In the genomic region with DNA sequence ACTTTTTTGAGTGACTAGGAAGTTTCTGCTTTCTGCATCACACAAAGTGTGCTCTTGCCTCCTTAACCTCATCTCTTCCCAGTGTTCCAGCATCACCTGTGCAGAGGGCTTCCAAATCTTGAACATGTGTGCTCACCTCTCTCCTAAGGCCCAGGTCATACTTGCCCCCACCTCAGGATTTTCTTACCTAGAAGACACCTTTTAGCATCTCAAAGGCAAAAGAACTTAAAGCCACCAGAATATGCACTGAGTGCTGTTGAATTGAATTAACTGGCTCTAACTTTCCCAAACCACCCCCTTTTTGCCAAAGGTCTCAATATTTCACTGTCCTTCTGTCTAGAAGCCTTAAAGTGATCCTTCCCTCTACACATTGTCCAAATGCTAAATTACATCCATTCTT, we compare ENCODE assay signal across 23 cellular contexts.
DNase-seq lines count a peak whose midpoint lies in the region; FAIRE-seq and TF ChIP-seq lines count a peak whose summit lies in the region.
"Had no signal": no experiment of that assay in that cellular context is flagged by ENCODE, and none has a peak within 500 bp of the region (broad histone marks: within the 10 kb centered on the region; RNA-seq: fewer than 3 reads in every experiment).

No MANE protein-coding gene starts in this region.

- no peak overlapping the region for H2BK20ac ChIP-seq in H9 (ENCODE audit: low read depth, low read length, poor library complexity, severe bottlenecking)
- no peak overlapping the region; the same call in 1 of the 2 replicates for H2BK20ac ChIP-seq in H1 (ENCODE audit: low read length)

- H3K27ac Mint-ChIP-seq in H9: peak overlapping the region; percentile 50 to 77 (median 72); a peak in 5 of 7 replicates
- H3K27ac Mint-ChIP-seq: B cell; CD4-positive, alpha-beta T cell; CD8-positive, alpha-beta T cell had no signal

- H3K79me1 ChIP-seq in H9 (ENCODE audit: insufficient read depth, low read depth, low read length, poor library complexity, severe bottlenecking) (no peaks in the 10 kb centered on the region), H1 (ENCODE audit: low read depth, low read length) (no peaks in the 10 kb centered on the region), mesendoderm (ENCODE audit: low read length) (no peaks in the 10 kb centered on the region)

- H3K4me1 ChIP-seq in H9 (ENCODE audit: insufficient read depth, low read length) (peaks cover 6% of the 10 kb centered on the region), H1 (replicated peaks in 1 of 4; ENCODE audit: control insufficient read depth in 3 of 4, insufficient read depth in 4 of 4, low read length in 3 of 4) (peaks cover 0 to 4% (median 1%) of the 10 kb centered on the region in 4 experiments; a peak in 2 of 7 replicates), mesendoderm (ENCODE audit: control insufficient read depth, low read depth, low read length) (no peaks in the 10 kb centered on the region)
- H3K4me1 ChIP-seq: A549, Caco-2 had no signal

- H3K9me3 ChIP-seq in H9 (ENCODE audit: control insufficient read depth, low read depth, low read length): no peaks in the 10 kb centered on the region
- peaks cover 0 to 2% of the 10 kb centered on the region in 2 experiments; a peak in 1 of 4 replicates for H3K9me3 ChIP-seq in H1 (ENCODE audit: insufficient read depth in 2 of 2, low read depth in 1 of 2, low read length in 1 of 2)
- H3K9me3 ChIP-seq: A549, Caco-2 had no signal

- no peak overlapping the region for H2AFZ ChIP-seq in H9 (ENCODE audit: low read length)
- H2AFZ ChIP-seq in H1 (ENCODE audit: low read length): no peak overlapping the region

- POLR2A ChIA-PET in H1 (lab: Charles Lee; ENCODE audit: partially characterized antibody): no interaction called here

- peaks cover 6 to 7% of the 10 kb centered on the region in 2 experiments; a peak in 3 of 5 replicates for H3K9me3 Mint-ChIP-seq in H9

- H3K27me3 ChIP-seq in H9 (ENCODE audit: insufficient read depth, low read length) (no peaks in the 10 kb centered on the region), H1 (replicated peaks in 1 of 4; ENCODE audit: control insufficient read depth in 3 of 4, extremely low read depth in 1 of 4, insufficient read depth in 3 of 4, low read length in 3 of 4) (no peaks in the 10 kb centered on the region), mesendoderm (ENCODE audit: insufficient read depth, low read length, poor library complexity) (no peaks in the 10 kb centered on the region)
- H3K27me3 ChIP-seq: BLaER1 treated with 17β-estradiol and CSF1 and Interleukin-3, amounts not matched to agents 10 nM and 100 nM had no signal

- H3K36me3 Mint-ChIP-seq in H9 (ENCODE audit: insufficient read depth in 1 of 3, low read depth in 3 of 3): peaks cover 8 to 26% (median 10%) of the 10 kb centered on the region in 3 experiments

- H3K14ac ChIP-seq in H9 (ENCODE audit: insufficient read depth, low read length) (peak overlapping the region; percentile 4; the same call in 1 of the 2 replicates), H1 (ENCODE audit: insufficient read length) (no peak overlapping the region)

- H3K18ac ChIP-seq in H9 (ENCODE audit: insufficient read length, low read depth, low read length) (peak overlapping the region; percentile 54), H1 (ENCODE audit: extremely low read depth, low read length) (no peak overlapping the region), mesendoderm (ENCODE audit: low read length) (no peak overlapping the region)

- TF ChIP-seq POLR2A in H1 (IDR thresholded peaks at IDR 0.05; ENCODE audit: control extremely low read depth in 1 of 2, low read depth in 2 of 2, low read length in 2 of 2): no peak

- no peak overlapping the region for H3K4me3 Mint-ChIP-seq in H9
- H3K4me3 Mint-ChIP-seq: B cell; CD4-positive, alpha-beta T cell; CD8-positive, alpha-beta T cell had no signal

- H4K20me1 ChIP-seq in H9 (ENCODE audit: control insufficient read depth, insufficient read depth, insufficient read length) (no peaks in the 10 kb centered on the region), H1 (replicated peaks in 1 of 2; ENCODE audit: control insufficient read depth in 1 of 2, insufficient read depth in 2 of 2, low read length in 2 of 2) (no peaks in the 10 kb centered on the region)
- H4K20me1 ChIP-seq: BLaER1 treated with 17β-estradiol and CSF1 and Interleukin-3, amounts not matched to agents 10 nM and 100 nM had no signal

- no peak for TF ChIP-seq EP300 in H1 (IDR thresholded peaks at IDR 0.05; ENCODE audit: borderline replicate concordance in 1 of 2, low read depth in 2 of 2, low read length in 2 of 2)

- H3T11ph ChIP-seq in H9 (ENCODE audit: low read length): no peak overlapping the region

- 0 out of 8 replicates have a peak, but pooled peaks cover 0 to 3% (median 0%) of the 10 kb centered on the region in 4 experiments for H3K36me3 ChIP-seq in H1 (ENCODE audit: control insufficient read depth in 2 of 4, insufficient read depth in 4 of 4, low read length in 3 of 4)
- H3K36me3 ChIP-seq in mesendoderm (ENCODE audit: control insufficient read depth, insufficient read depth, low read length): no peaks in the 10 kb centered on the region

- H2BK15ac ChIP-seq in H9 (ENCODE audit: low read depth, low read length) (no peak overlapping the region), H1 (ENCODE audit: low read length) (no peak overlapping the region), mesendoderm (replicated peaks; ENCODE audit: low read depth) (no peak overlapping the region)

- no peaks in the 10 kb centered on the region for H3K27me3 Mint-ChIP-seq in H9 (ENCODE audit: low read depth)
- H3K27me3 Mint-ChIP-seq: CD4-positive, alpha-beta T cell had no signal

- H3K23ac ChIP-seq in H9 (ENCODE audit: insufficient read length, low read depth, low read length): no peak overlapping the region
- no peak overlapping the region for H3K23ac ChIP-seq in H1 (ENCODE audit: insufficient read length)
- H3K23ac ChIP-seq in mesendoderm (ENCODE audit: low read length): no peak overlapping the region

- H3K4me1 Mint-ChIP-seq in H9: peaks cover 24 to 28% of the 10 kb centered on the region in 2 experiments
- H3K4me1 Mint-ChIP-seq: B cell had no signal

- H4K8ac ChIP-seq in H9 (replicated peaks; ENCODE audit: insufficient read length, low read depth, low read length): no peak overlapping the region
- no peak overlapping the region for H4K8ac ChIP-seq in H1 (ENCODE audit: extremely low read depth, insufficient read depth, low read length)
- no peak overlapping the region for H4K8ac ChIP-seq in mesendoderm (ENCODE audit: low read depth, low read length)

- TF ChIP-seq CTCF in H9 (conservative IDR thresholded peaks at IDR 0.05): no peak
- TF ChIP-seq CTCF in H1 (IDR thresholded peaks at IDR 0.05; ENCODE audit: control extremely low read depth in 1 of 3, insufficient read depth in 1 of 3, low read depth in 1 of 3, low read length in 3 of 3): no peak
- TF ChIP-seq CTCF in GM13976 (IDR thresholded peaks at IDR 0.05; ENCODE audit: borderline replicate concordance, control extremely low read depth, extremely low read depth, insufficient read depth, missing control alignments): no peak

- no peak for TF ChIP-seq RAD21 in H1 (IDR thresholded peaks at IDR 0.05 in 1 of 2, conservative IDR thresholded peaks at IDR 0.05 in 1 of 2; ENCODE audit: low read depth in 2 of 2, low read length in 2 of 2)

- H4K91ac ChIP-seq in H9 (ENCODE audit: insufficient read length, low read depth, low read length): no peak overlapping the region
- H4K91ac ChIP-seq in H1 (replicated peaks; ENCODE audit: insufficient read length, low read length): no peak overlapping the region

- no peak overlapping the region for H2BK120ac ChIP-seq in H9 (ENCODE audit: low read depth, low read length, poor library complexity, severe bottlenecking)
- no peak overlapping the region for H2BK120ac ChIP-seq in H1 (replicated peaks; ENCODE audit: low read depth, low read length)
- no peak overlapping the region for H2BK120ac ChIP-seq in mesendoderm (ENCODE audit: low read depth, low read length)

- H3K27ac ChIP-seq in H9 (ENCODE audit: insufficient read length, low read depth, low read length): no peak overlapping the region
- 0 out of 2 replicates have a peak overlapping the region, but pooled peaks have one; percentile 23 for H3K27ac ChIP-seq in H1 (ENCODE audit: low read depth, low read length)
- no peak overlapping the region for H3K27ac ChIP-seq in mesendoderm (ENCODE audit: low read depth, low read length)
- no peak overlapping the region for H3K27ac ChIP-seq in caudate nucleus (ENCODE audit: low read depth, low read length)
- H3K27ac ChIP-seq: 22Rv1; A549; BLaER1 treated with 17β-estradiol and CSF1 and Interleukin-3, amounts not matched to agents 10 nM and 100 nM; C4-2B had no signal

- no peak overlapping the region for H2AK5ac ChIP-seq in H9 (ENCODE audit: insufficient read length, low read length)
- H2AK5ac ChIP-seq in H1 (ENCODE audit: low read depth, low read length): no peak overlapping the region; the same call in 1 of the 2 replicates
- no peak overlapping the region for H2AK5ac ChIP-seq in mesendoderm (ENCODE audit: low read length)

- H3K79me2 ChIP-seq in H9 (ENCODE audit: insufficient read depth, low read length) (no peaks in the 10 kb centered on the region), H1 (ENCODE audit: control insufficient read depth in 1 of 2, insufficient read depth in 2 of 2, low read length in 2 of 2) (no peaks in the 10 kb centered on the region), mesendoderm (ENCODE audit: control insufficient read depth, insufficient read depth, low read length) (no peaks in the 10 kb centered on the region)

- H2BK5ac ChIP-seq in H9 (ENCODE audit: insufficient read length, low read length) (no peak overlapping the region), H1 (ENCODE audit: low read depth, low read length) (no peak overlapping the region), mesendoderm (ENCODE audit: low read length) (no peak overlapping the region)

- CTCF ChIA-PET in H1 (lab: Charles Lee; ENCODE audit: partially characterized antibody): no interaction called here

- H3K4me3 ChIP-seq in H1 (ENCODE audit: extremely low read depth in 1 of 4, insufficient read depth in 2 of 4, low read depth in 3 of 4, low read length in 4 of 4) (no peak overlapping the region), mesendoderm (ENCODE audit: low read length) (no peak overlapping the region)
- H3K4me3 ChIP-seq: A549; BLaER1 treated with 17β-estradiol and CSF1 and Interleukin-3, amounts not matched to agents 10 nM and 100 nM; GM12878 had no signal

- H3K56ac ChIP-seq in H9 (ENCODE audit: insufficient read length, low read depth, low read length) (no peak overlapping the region), H1 (replicated peaks; ENCODE audit: insufficient read length, low read depth, low read length) (no peak overlapping the region), mesendoderm (ENCODE audit: low read length) (no peak overlapping the region)

- H3K9ac ChIP-seq in H9 (ENCODE audit: extremely low read depth, insufficient read length, low read length) (no peak overlapping the region), H1 (replicated peaks in 1 of 4; ENCODE audit: extremely low read depth in 1 of 4, low read depth in 3 of 4, low read length in 3 of 4) (no peak overlapping the region), mesendoderm (ENCODE audit: low read length) (no peak overlapping the region)
- H3K9ac ChIP-seq: BLaER1 treated with 17β-estradiol and CSF1 and Interleukin-3, amounts not matched to agents 10 nM and 100 nM had no signal

- H2BK12ac ChIP-seq in H9 (ENCODE audit: insufficient read length, low read depth, low read length) (no peak overlapping the region), H1 (ENCODE audit: low read depth, low read length) (no peak overlapping the region)

- H3K23me2 ChIP-seq in H9 (ENCODE audit: insufficient read length, low read depth, low read length, poor library complexity, severe bottlenecking): no peaks in the 10 kb centered on the region
- H3K23me2 ChIP-seq in H1 (ENCODE audit: low read depth, low read length): no peaks in the 10 kb centered on the region

- no peak overlapping the region for H4K5ac ChIP-seq in H9 (ENCODE audit: insufficient read length, low read depth, low read length)
- H4K5ac ChIP-seq in H1 (ENCODE audit: insufficient read length, low read depth, low read length): no peak overlapping the region
- H4K5ac ChIP-seq in mesendoderm (ENCODE audit: low read length): no peak overlapping the region

- in situ Hi-C loops in GM13976 (cut with MboI; ENCODE audit: low sequenced_read_pairs, unreplicated experiment): no loop called here

- DNase-seq in ELF-1 (ENCODE audit: low read depth, low spot score) (peak; percentile 3), H9 (no peak), H1 (ENCODE audit: low read depth in 1 of 2, low spot score in 2 of 2) (no peak), mesendoderm (peak; percentile 22), caudate nucleus (lab: John Stamatoyannopoulos, UW) (no peak), GM13976 (ENCODE audit: low spot score) (no peak), activated gamma-delta T cell treated with Interleukin-2 at 50 U/mL for 16 hours (no peak)
- DNase-seq: AML-193; Caco-2; Calu3; CD4-positive, alpha-beta T cell; CD8-positive, alpha-beta T cell; DMS79 treated with DMSO at 0.1 percent for 48 hours; GDM1 had no signal

- H3K4ac ChIP-seq in H9 (ENCODE audit: low read depth, low read length): no peak overlapping the region
- no peak overlapping the region for H3K4ac ChIP-seq in H1 (replicated peaks; ENCODE audit: insufficient read length, low read depth, low read length)
- H3K4ac ChIP-seq in mesendoderm (ENCODE audit: low read depth, low read length): no peak overlapping the region

- FAIRE-seq in H1 (lab: Jason Lieb, UNC): no peak
- FAIRE-seq: A549, D721Med, GM12878, GM12892, GM19239 had no signal

- no peak overlapping the region for H3K4me2 ChIP-seq in H9 (ENCODE audit: insufficient read depth, insufficient read length, low read length)
- peak overlapping the region in 1 of 2 experiments; percentile 16; a peak in 1 of 4 replicates for H3K4me2 ChIP-seq in H1 (ENCODE audit: insufficient read depth in 1 of 2, low read depth in 2 of 2, low read length in 2 of 2)
- no peak overlapping the region for H3K4me2 ChIP-seq in mesendoderm (ENCODE audit: low read length)
- H3K4me2 ChIP-seq: A549; BLaER1 treated with 17β-estradiol and CSF1 and Interleukin-3, amounts not matched to agents 10 nM and 100 nM had no signal

Comparison
In these comparisons a context has a peak if more than half of its experiments do, and no peak if none do; other contexts are left out.
1. DNase-seq: peak in ELF-1 (single experiment) and mesendoderm (single experiment); none in H9 (single experiment), H1 (0 of 2), caudate nucleus (0 of 61), GM13976 (single experiment) and activated gamma-delta T cell treated with Interleukin-2 at 50 U/mL for 16 hours (single experiment).